In the genomic region with DNA sequence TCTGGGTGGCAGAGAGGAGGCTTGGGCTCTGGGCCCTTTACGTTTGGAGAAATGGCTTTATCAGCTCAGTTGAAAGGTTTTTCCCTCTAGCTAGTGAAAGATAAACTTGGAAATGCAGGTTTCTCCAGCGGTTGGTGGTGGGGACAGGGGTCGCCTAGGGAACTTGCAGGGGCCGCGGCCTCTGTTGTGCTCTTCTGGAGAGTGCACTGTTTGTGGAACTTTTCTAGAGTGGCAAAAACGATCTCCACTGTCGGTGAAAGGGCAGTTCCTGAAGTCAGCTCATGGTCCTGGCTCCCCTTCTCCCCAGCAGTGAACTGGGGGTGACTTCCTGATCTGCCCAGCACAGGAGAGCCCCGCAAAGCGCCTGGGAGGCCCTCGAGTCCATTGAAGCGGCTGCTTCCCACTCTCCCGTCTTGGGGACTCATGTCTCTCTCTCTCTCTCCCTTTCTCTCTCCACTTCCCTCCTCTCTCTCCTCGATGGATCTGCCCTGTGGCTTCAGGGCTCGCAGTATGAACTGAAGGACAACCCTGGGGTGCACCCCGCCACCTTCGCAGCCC, we compare ENCODE assay signal across 22 cellular contexts. TPM values are rescaled to one million over a fixed set of nuclear protein-coding genes. Genes with fewer than 3 reads are reported as not detected.
DNase-seq lines count a peak whose midpoint lies in the region; TF ChIP-seq lines count a peak whose summit lies in the region.
"Had no signal": no experiment of that assay in that cellular context is flagged by ENCODE, and none has a peak within 500 bp of the region (broad histone marks: within the 10 kb centered on the region; RNA-seq: fewer than 3 reads in every experiment).

No MANE protein-coding gene starts in this region.

- H3K27ac ChIP-seq in H9 (ENCODE audit: insufficient read length, low read depth, low read length) (no peak overlapping the region), ectodermal cell (ENCODE audit: insufficient read depth, low read depth, low read length, poor library complexity, severe bottlenecking) (no peak overlapping the region), mesenchymal stem cell (ENCODE audit: low read length, poor library complexity, severe bottlenecking) (no peak overlapping the region)
- H3K27ac ChIP-seq: ascending aorta, right atrium auricular region had no signal

- no peak overlapping the region for H4K5ac ChIP-seq in H9 (ENCODE audit: insufficient read length, low read depth, low read length)

- H4K8ac ChIP-seq in H9 (replicated peaks; ENCODE audit: insufficient read length, low read depth, low read length) (no peak overlapping the region), mesenchymal stem cell (ENCODE audit: low read length) (no peak overlapping the region)

- peaks cover 41 to 46% of the 10 kb centered on the region in 2 experiments for H3K4me1 Mint-ChIP-seq in H9
- H3K4me1 Mint-ChIP-seq in immature natural killer cell: peaks cover 19 to 23% of the 10 kb centered on the region in 2 donors

- H3K27me3 Mint-ChIP-seq in H9 (ENCODE audit: low read depth) (peaks cover 93% of the 10 kb centered on the region), immature natural killer cell (ENCODE audit: low read depth in 3 of 3) (peaks cover 15 to 48% (median 25%) of the 10 kb centered on the region in 3 donors)

- no peak overlapping the region for H2BK20ac ChIP-seq in H9 (ENCODE audit: low read depth, low read length, poor library complexity, severe bottlenecking)

- H3K14ac ChIP-seq in H9 (ENCODE audit: insufficient read depth, low read length): no peak overlapping the region
- H3K14ac ChIP-seq in mesenchymal stem cell (ENCODE audit: low read length in 2 of 2): no peak overlapping the region

- H2AK5ac ChIP-seq in H9 (ENCODE audit: insufficient read length, low read length): no peak overlapping the region
- H2AK5ac ChIP-seq in mesenchymal stem cell (ENCODE audit: low read length, severe bottlenecking): no peak overlapping the region

- H3K4me3 Mint-ChIP-seq in H9 (peak overlapping the region; percentile 45 to 81), immature natural killer cell (peak overlapping the region in 1 of 5 donors; percentile 5)

- WGBS in H9 (ENCODE audit: extremely low coverage, insufficient read length, low lambda C conversion rate): no CpG with 5 or more reads among the region's 16 CpGs
- WGBS in ectodermal cell, 2 experiments: 5 to 6% methylated on average over 16 of the region's 16 CpGs
- WGBS in mesenchymal stem cell: 5% methylated on average over 16 of the region's 16 CpGs

- H3K9me3 Mint-ChIP-seq in H9 (peaks cover 2 to 9% of the 10 kb centered on the region in 2 experiments; a peak in 2 of 5 replicates), immature natural killer cell (peaks cover 0 to 23% (median 3%) of the 10 kb centered on the region in 6 donors)

- H3K4me3 ChIP-seq in AG10803 (ENCODE audit: low read length) (peak overlapping the region; percentile 67), ectodermal cell (ENCODE audit: insufficient read depth, low read depth, low read length) (peak overlapping the region; percentile 90), mesenchymal stem cell (ENCODE audit: insufficient read depth in 1 of 2, low read depth in 1 of 2, low read length in 2 of 2) (peak overlapping the region in 1 of 2 experiments; percentile 87)
- H3K4me3 ChIP-seq: GM12878, HAP-1, right atrium auricular region had no signal

- H2AFZ ChIP-seq in H9 (ENCODE audit: low read length) (no peak overlapping the region), mesenchymal stem cell (ENCODE audit: low read depth, low read length) (no peak overlapping the region)

- H3K4ac ChIP-seq in H9 (ENCODE audit: low read depth, low read length) (no peak overlapping the region), mesenchymal stem cell (ENCODE audit: low read depth in 1 of 2, low read length in 2 of 2) (no peak overlapping the region)

- no peak overlapping the region for H2BK120ac ChIP-seq in H9 (ENCODE audit: low read depth, low read length, poor library complexity, severe bottlenecking)
- no peak overlapping the region for H2BK120ac ChIP-seq in mesenchymal stem cell (ENCODE audit: low read depth, low read length)

- H3K23me2 ChIP-seq in H9 (ENCODE audit: insufficient read length, low read depth, low read length, poor library complexity, severe bottlenecking): peaks cover 20% of the 10 kb centered on the region

- H3K9me3 ChIP-seq in H9 (ENCODE audit: control insufficient read depth, low read depth, low read length): no peaks in the 10 kb centered on the region
- no peaks in the 10 kb centered on the region for H3K9me3 ChIP-seq in ectodermal cell (ENCODE audit: control insufficient read depth, low read length)
- H3K9me3 ChIP-seq in mesenchymal stem cell (ENCODE audit: control insufficient read depth, low read length): no peaks in the 10 kb centered on the region
- H3K9me3 ChIP-seq: ascending aorta, HAP-1, right atrium auricular region had no signal

- H3K4me1 ChIP-seq in H9 (ENCODE audit: insufficient read depth, low read length) (0 out of 2 replicates have a peak, but pooled peaks cover 2% of the 10 kb centered on the region), ectodermal cell (ENCODE audit: control insufficient read depth, insufficient read depth, low read length) (peaks cover 7% of the 10 kb centered on the region), mesenchymal stem cell (ENCODE audit: control insufficient read depth, insufficient read depth, low read depth, low read length) (peaks cover 14% of the 10 kb centered on the region)
- H3K4me1 ChIP-seq: HAP-1 had no signal

- intact Hi-C loops in posterior cingulate gyrus (cut with DNase I): no loop called here

- no peak overlapping the region for H4K91ac ChIP-seq in H9 (ENCODE audit: insufficient read length, low read depth, low read length)
- H4K91ac ChIP-seq in mesenchymal stem cell (ENCODE audit: low read length): no peak overlapping the region

- H3K27me3 ChIP-seq in H9 (ENCODE audit: insufficient read depth, low read length): peaks cover 81% of the 10 kb centered on the region
- H3K27me3 ChIP-seq in ectodermal cell (ENCODE audit: control insufficient read depth, insufficient read depth, low read length, poor library complexity, severe bottlenecking): peaks cover 76% of the 10 kb centered on the region
- H3K27me3 ChIP-seq in mesenchymal stem cell (ENCODE audit: control insufficient read depth in 1 of 2, insufficient read depth in 1 of 2, low read length in 2 of 2): peaks cover 0 to 91% of the 10 kb centered on the region in 2 experiments

- peaks cover 0 to 2% (median 0%) of the 10 kb centered on the region in 3 experiments; a peak in 2 of 7 replicates for H3K36me3 Mint-ChIP-seq in H9 (ENCODE audit: insufficient read depth in 1 of 3, low read depth in 3 of 3)
- H3K36me3 Mint-ChIP-seq in immature natural killer cell: peaks cover 4% of the 10 kb centered on the region in 3 donors

- H3K18ac ChIP-seq in H9 (ENCODE audit: insufficient read length, low read depth, low read length): no peak overlapping the region
- no peak overlapping the region for H3K18ac ChIP-seq in mesenchymal stem cell (ENCODE audit: low read depth in 1 of 2, low read length in 2 of 2)

- H3K27ac Mint-ChIP-seq in H9: no peak overlapping the region; a peak in 1 of 7 replicates
- H3K27ac Mint-ChIP-seq in immature natural killer cell: no peak overlapping the region

- no peak overlapping the region for H3T11ph ChIP-seq in H9 (ENCODE audit: low read length)

- no peaks in the 10 kb centered on the region for H4K20me1 ChIP-seq in H9 (ENCODE audit: control insufficient read depth, insufficient read depth, insufficient read length)

- H3K56ac ChIP-seq in H9 (ENCODE audit: insufficient read length, low read depth, low read length): no peak overlapping the region

- H3K23ac ChIP-seq in H9 (ENCODE audit: insufficient read length, low read depth, low read length): no peak overlapping the region
- H3K23ac ChIP-seq in mesenchymal stem cell (ENCODE audit: low read length in 2 of 2): no peak overlapping the region

- no peak overlapping the region for H2BK15ac ChIP-seq in H9 (ENCODE audit: low read depth, low read length)
- no peak overlapping the region for H2BK15ac ChIP-seq in mesenchymal stem cell (ENCODE audit: low read depth, poor library complexity, severe bottlenecking)

- H3K79me1 ChIP-seq in H9 (ENCODE audit: insufficient read depth, low read depth, low read length, poor library complexity, severe bottlenecking): no peaks in the 10 kb centered on the region
- no peaks in the 10 kb centered on the region for H3K79me1 ChIP-seq in mesenchymal stem cell (replicated peaks; ENCODE audit: low read length, poor library complexity, severe bottlenecking)

- no peak overlapping the region for H3K9ac ChIP-seq in H9 (ENCODE audit: extremely low read depth, insufficient read length, low read length)
- H3K9ac ChIP-seq in mesenchymal stem cell (ENCODE audit: low read length): peak overlapping the region; percentile 89

- DNase-seq in AG10803 (ENCODE audit: low read depth) (no peak), H9 (peak; percentile 36), mesenchymal stem cell (no peak), NCI-H526 treated with DMSO at 0.1 percent for 48 hours (lab: John Stamatoyannopoulos, UW) (no peak), HuH-7 (ENCODE audit: low spot score) (no peak), posterior cingulate gyrus (no peak), immature natural killer cell (no peak)
- DNase-seq: ACHN; activated gamma-delta T cell; EL; naive thymus-derived CD4-positive, alpha-beta T cell; NCI-H1694 treated with DMSO at 0.1 percent for 48 hours; NCI-H446 had no signal

- H3K36me3 ChIP-seq in ectodermal cell (ENCODE audit: control insufficient read depth, insufficient read depth, low read length) (peaks cover 4% of the 10 kb centered on the region), mesenchymal stem cell (ENCODE audit: control insufficient read depth in 1 of 2, insufficient read depth in 2 of 2, low read depth in 1 of 2, low read length in 2 of 2) (no peaks in the 10 kb centered on the region)
- H3K36me3 ChIP-seq: ascending aorta, HAP-1, right atrium auricular region had no signal

- H2BK5ac ChIP-seq in H9 (ENCODE audit: insufficient read length, low read length) (no peak overlapping the region), mesenchymal stem cell (ENCODE audit: low read depth, low read length, poor library complexity, severe bottlenecking) (no peak overlapping the region)

- H2BK12ac ChIP-seq in H9 (ENCODE audit: insufficient read length, low read depth, low read length) (no peak overlapping the region), mesenchymal stem cell (ENCODE audit: low read length in 2 of 2) (no peak overlapping the region)

- no peak for TF ChIP-seq CTCF in AG10803 (conservative IDR thresholded peaks at IDR 0.05; ENCODE audit: low read length)
- TF ChIP-seq CTCF in H9 (conservative IDR thresholded peaks at IDR 0.05): no peak

- H3K4me2 ChIP-seq in H9 (ENCODE audit: insufficient read depth, insufficient read length, low read length) (peak overlapping the region; percentile 60), mesenchymal stem cell (ENCODE audit: low read length, poor library complexity, severe bottlenecking) (no peak overlapping the region)

- H3K79me2 ChIP-seq in H9 (ENCODE audit: insufficient read depth, low read length): no peaks in the 10 kb centered on the region

RNA-seq across cellular contexts. Expression of a gene that starts 3.2 kb away (rescaled TPM):
- 3.6 and 4.1 TPM in 2 replicates for total RNA-seq in H9 (2021)
- polyA plus RNA-seq in ectodermal cell (2013, experiment 1 of 4): 132 TPM
- polyA plus RNA-seq in ectodermal cell (2013, experiment 2 of 4): 134 TPM
- 122 TPM for polyA plus RNA-seq in ectodermal cell (2013, experiment 3 of 4)
- polyA plus RNA-seq in ectodermal cell (2013, experiment 4 of 4): 115 TPM
- not detected for polyA plus RNA-seq in mesenchymal stem cell (2013, experiment 1 of 2)
- polyA plus RNA-seq in mesenchymal stem cell (2013, experiment 2 of 2): not detected
- not detected for polyA plus RNA-seq in immature natural killer cell
- total RNA-seq: dermis microvascular lymphatic vessel endothelial cell; fibroblast of lung; GM12878; naive thymus-derived CD4-positive, alpha-beta T cell; T-helper 1 cell treated with Interleukin-12 subunit alpha and Interleukin-12 subunit beta and Interleukin-4 antibody, amounts not matched to agents 30 ng/mL and 1 ng/mL, for 36 hours had no signal
- polyA plus RNA-seq: fibroblast of lung; GM12878; liver; naive thymus-derived CD4-positive, alpha-beta T cell had no signal
